In genomic region chr14:96725232-96725631, GRCh38 we compare ENCODE assay signal across 29 cellular contexts.
DNase-seq lines count a peak whose midpoint lies in the region; ATAC-seq lines count a peak whose summit lies in the region.
"Had no signal": no experiment of that assay in that cellular context is flagged by ENCODE, and none has a peak within 500 bp of the region (broad histone marks: within the 10 kb centered on the region; RNA-seq: fewer than 3 reads in every experiment).

No MANE protein-coding gene starts in this region.

- ATAC-seq in HG03045 (IDR thresholded peaks at IDR 0.05; ENCODE audit: unreplicated experiment) = no peak
- ATAC-seq: A549; CD8-positive, alpha-beta T cell had no signal

- H3K9me3 ChIP-seq in neuronal stem cell (replicated peaks in 1 of 2; ENCODE audit: control insufficient read depth in 2 of 2, insufficient read depth in 1 of 2, low read depth in 1 of 2, low read length in 2 of 2) = no peaks in the 10 kb centered on the region
- H3K9me3 ChIP-seq: BE2C, BLaER1, Caco-2 had no signal

- no peak overlapping the region for H3K4me2 ChIP-seq in neuronal stem cell (ENCODE audit: insufficient read depth, low read length, poor library complexity, severe bottlenecking)
- H3K4me2 ChIP-seq: A549; BLaER1; BLaER1 treated with 17β-estradiol and CSF1 and Interleukin-3, amounts not matched to agents 10 nM and 100 nM had no signal

- no peak overlapping the region for H2BK15ac ChIP-seq in neuronal stem cell (ENCODE audit: low read length)

- H2AFZ ChIP-seq in neuronal stem cell (ENCODE audit: low read length) = no peak overlapping the region

- no peak overlapping the region for H2BK12ac ChIP-seq in neuronal stem cell (ENCODE audit: low read length)

- H3K9ac ChIP-seq in neuronal stem cell (ENCODE audit: low read depth, low read length, poor library complexity) = no peak overlapping the region
- H3K9ac ChIP-seq: BLaER1; BLaER1 treated with 17β-estradiol and CSF1 and Interleukin-3, amounts not matched to agents 10 nM and 100 nM had no signal

- no peak overlapping the region for H3K27ac ChIP-seq in neuronal stem cell (replicated peaks; ENCODE audit: low read length)
- H3K27ac ChIP-seq: 22Rv1; A549; BLaER1; BLaER1 treated with 17β-estradiol and CSF1 and Interleukin-3, amounts not matched to agents 10 nM and 100 nM; C4-2B had no signal

- no peak overlapping the region for H3K14ac ChIP-seq in neuronal stem cell (ENCODE audit: low read length)

- no peak overlapping the region for H4K8ac ChIP-seq in neuronal stem cell (ENCODE audit: low read depth, low read length)

- H2BK120ac ChIP-seq in neuronal stem cell (ENCODE audit: low read depth, low read length) = no peak overlapping the region

- H4K91ac ChIP-seq in neuronal stem cell (ENCODE audit: low read depth, low read length, poor library complexity) = no peak overlapping the region

- H3K4me1 ChIP-seq in neuronal stem cell (ENCODE audit: control insufficient read depth in 2 of 2, insufficient read depth in 1 of 2, low read depth in 1 of 2, low read length in 2 of 2) = no peaks in the 10 kb centered on the region
- H3K4me1 ChIP-seq: A549, BE2C, Caco-2 had no signal

- no peaks in the 10 kb centered on the region for H3K79me1 ChIP-seq in neuronal stem cell (ENCODE audit: low read depth, low read length)

- H3K36me3 ChIP-seq in neuronal stem cell (replicated peaks in 1 of 2; ENCODE audit: control insufficient read depth in 2 of 2, insufficient read depth in 2 of 2, low read length in 2 of 2) = no peaks in the 10 kb centered on the region
- H3K36me3 ChIP-seq: BE2C; BLaER1; BLaER1 treated with 17β-estradiol and CSF1 and Interleukin-3, amounts not matched to agents 10 nM and 100 nM had no signal

- H2BK5ac ChIP-seq in neuronal stem cell (ENCODE audit: low read length) = no peak overlapping the region

- H3K27me3 ChIP-seq in neuronal stem cell (ENCODE audit: control insufficient read depth in 3 of 3, insufficient read depth in 3 of 3, low read depth in 1 of 3, low read length in 3 of 3) = peaks cover 0 to 8% (median 0%) of the 10 kb centered on the region in 3 experiments
- H3K27me3 ChIP-seq: BE2C; BLaER1; BLaER1 treated with 17β-estradiol and CSF1 and Interleukin-3, amounts not matched to agents 10 nM and 100 nM had no signal

- no CpG with 5 or more reads among the region's 8 CpGs for WGBS in neuronal stem cell (ENCODE audit: extremely low coverage in 2 of 2, insufficient read length in 2 of 2, insufficient replicate concordance in 1 of 2), 2 donors

- H3K18ac ChIP-seq in neuronal stem cell (ENCODE audit: low read length) = peak overlapping the region; percentile 21

- H3K4me3 ChIP-seq in neuronal stem cell (ENCODE audit: low read length in 2 of 2) = no peak overlapping the region
- H3K4me3 ChIP-seq: A549; BLaER1; BLaER1 treated with 17β-estradiol and CSF1 and Interleukin-3, amounts not matched to agents 10 nM and 100 nM had no signal

- DNase-seq in mesenteric fat pad (ENCODE audit: low spot score) (peak; percentile 57), neuronal stem cell (ENCODE audit: low spot score) (no peak), GF-D8 (lab: John Stamatoyannopoulos, UW) (no peak)
- DNase-seq: 8988T; ACHN; AML-193; BE2C; C1 segment of cervical spinal cord; Caco-2; Calu3; CD4-positive, alpha-beta memory T cell; CD4-positive, alpha-beta T cell; CD4-positive, CD25-positive, alpha-beta regulatory T cell; CD8-positive, alpha-beta memory T cell; CD8-positive, alpha-beta T cell; COR-L47; DMS 273 treated with DMSO at 0.1 percent for 48 hours; DMS153; DMS53; DMS79; DMS79 treated with DMSO at 0.1 percent for 48 hours; DND-41; EL had no signal

- H2AK5ac ChIP-seq in neuronal stem cell (ENCODE audit: low read depth, low read length) = no peak overlapping the region

- no peak overlapping the region for H3K4ac ChIP-seq in neuronal stem cell (ENCODE audit: low read length)

- H3K23ac ChIP-seq in neuronal stem cell (ENCODE audit: low read depth, low read length, poor library complexity) = no peak overlapping the region
